In genomic region chr1:112105557-112105956, GRCh38 we compare ENCODE assay signal across 26 cellular contexts.
"Had no signal": no experiment of that assay in that cellular context is flagged by ENCODE, and none has a peak within 500 bp of the region (broad histone marks: within the 10 kb centered on the region; RNA-seq: fewer than 3 reads in every experiment).

No MANE protein-coding gene starts in this region.

- H3K4me3 ChIP-seq: colonic mucosa, coronary artery, dorsolateral prefrontal cortex, esophagus muscularis mucosa, esophagus squamous epithelium, gastrocnemius medialis, gastroesophageal sphincter, heart left ventricle, heart right ventricle, hepatocyte had no signal

- DNase-seq: colonic mucosa; cortex of kidney; dermis blood vessel endothelial cell; dorsolateral prefrontal cortex; effector CD4-positive, alpha-beta T cell; effector CD8-positive, alpha-beta T cell; effector memory CD4-positive, alpha-beta T cell; effector memory CD8-positive, alpha-beta T cell; endodermal cell; erythroblast; esophagus squamous epithelium; foreskin fibroblast; foreskin keratinocyte; foreskin melanocyte; gastrocnemius medialis; glutamatergic neuron; head of caudate nucleus; heart left ventricle; heart right ventricle had no signal

- H3K36me3 ChIP-seq: colonic mucosa, esophagus muscularis mucosa, esophagus squamous epithelium, gastrocnemius medialis, gastroesophageal sphincter, heart left ventricle, heart right ventricle had no signal

- H2AFZ ChIP-seq: hepatocyte had no signal

- H3K27ac ChIP-seq: colonic mucosa, coronary artery, dorsolateral prefrontal cortex, epithelial cell of prostate, esophagus muscularis mucosa, esophagus squamous epithelium, foreskin keratinocyte, gastrocnemius medialis, gastroesophageal sphincter, heart left ventricle, heart right ventricle, hepatocyte had no signal

- ATAC-seq: effector memory CD8-positive, alpha-beta T cell; esophagus mucosa; foreskin keratinocyte; gastrocnemius medialis; gastroesophageal sphincter; heart left ventricle; heart right ventricle had no signal

- H3K79me2 ChIP-seq: hepatocyte had no signal

- H3K9me3 ChIP-seq: colonic mucosa, esophagus squamous epithelium, gastrocnemius medialis had no signal

- H3K4me1 ChIP-seq: colonic mucosa, esophagus muscularis mucosa, foreskin keratinocyte, gastrocnemius medialis, gastroesophageal sphincter, heart left ventricle, heart right ventricle had no signal

- H3K27me3 ChIP-seq: colonic mucosa, esophagus muscularis mucosa, esophagus squamous epithelium, gastrocnemius medialis, gastroesophageal sphincter, heart left ventricle, heart right ventricle, hepatocyte had no signal

- H3K4me2 ChIP-seq: hepatocyte had no signal

- FAIRE-seq: endothelial cell of umbilical vein had no signal
